18 cellular contexts compared by ENCODE assay signal in the genomic region with DNA sequence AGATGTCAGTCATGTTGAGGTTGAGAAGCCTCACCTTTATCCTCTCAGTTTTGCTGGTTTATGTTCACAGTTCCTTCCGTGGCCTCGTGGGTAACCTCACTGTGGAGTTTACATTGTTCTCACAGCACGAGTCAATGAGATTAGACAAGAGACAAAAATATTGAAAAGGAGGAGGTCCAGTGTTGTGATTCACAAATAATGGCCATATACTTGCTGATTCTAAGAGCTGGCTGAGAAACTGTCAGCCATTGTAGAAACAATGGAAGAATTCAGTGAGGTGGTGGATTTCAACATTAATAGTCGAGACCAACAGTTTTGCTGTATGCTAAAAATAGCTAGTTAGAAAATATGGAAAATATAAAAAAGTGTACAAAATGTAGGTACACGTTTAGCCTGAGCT.
"Had no signal": no experiment of that assay in that cellular context is flagged by ENCODE, and none has a peak within 500 bp of the region (broad histone marks: within the 10 kb centered on the region; RNA-seq: fewer than 3 reads in every experiment).

No MANE protein-coding gene starts in this region.

- H3K79me2 ChIP-seq: parathyroid adenoma had no signal

- H3K36me3 ChIP-seq: cardiac muscle cell, gastroesophageal sphincter, stomach, tibial nerve had no signal

- H3K9me3 Mint-ChIP-seq: activated CD4-positive, alpha-beta memory T cell treated with anti-CD3 and anti-CD28 coated beads, Interleukin-2, amount 10 ng/mL, durations not matched to agents 7 days and 5 days; activated naive CD8-positive, alpha-beta T cell treated with anti-CD3 and anti-CD28 coated beads, Interleukin-2, amount 10 ng/mL, durations not matched to agents 7 days and 5 days; effector memory CD8-positive, alpha-beta T cell; natural killer cell treated with Interleukin-12 subunit alpha and Interleukin-12 subunit beta and Interleukin-15 and Interleukin-18, amount 100 ng/mL, for 72 hours had no signal

- H3K36me3 Mint-ChIP-seq: activated naive CD8-positive, alpha-beta T cell treated with anti-CD3 and anti-CD28 coated beads, Interleukin-2, amount 10 ng/mL, durations not matched to agents 7 days and 5 days; natural killer cell treated with Interleukin-12 subunit alpha and Interleukin-12 subunit beta and Interleukin-15 and Interleukin-18, amount 100 ng/mL, for 72 hours had no signal

- H3K27me3 ChIP-seq: cardiac muscle cell, tibial nerve had no signal

- H3K27ac ChIP-seq: cardiac muscle cell, coronary artery, gastroesophageal sphincter, parathyroid adenoma, stomach, tibial nerve had no signal

- H3K4me1 ChIP-seq: gastroesophageal sphincter, parathyroid adenoma, stomach, tibial nerve had no signal

- H3K9me3 ChIP-seq: mucosa of descending colon, stomach, tibial nerve had no signal

- H3K27ac Mint-ChIP-seq: activated CD4-positive, alpha-beta memory T cell treated with anti-CD3 and anti-CD28 coated beads, Interleukin-2, amount 10 ng/mL, durations not matched to agents 7 days and 5 days; activated naive CD8-positive, alpha-beta T cell treated with anti-CD3 and anti-CD28 coated beads, Interleukin-2, amount 10 ng/mL, durations not matched to agents 7 days and 5 days; activated T-cell treated with anti-CD3 and anti-CD28 coated beads, Interleukin-2, amount 50 U/mL, for 72 hours; effector memory CD8-positive, alpha-beta T cell; natural killer cell treated with Interleukin-12 subunit alpha and Interleukin-12 subunit beta and Interleukin-15 and Interleukin-18, amount 100 ng/mL, for 72 hours had no signal

- H3K4me1 Mint-ChIP-seq: activated CD4-positive, alpha-beta memory T cell treated with anti-CD3 and anti-CD28 coated beads, Interleukin-2, amount 10 ng/mL, durations not matched to agents 7 days and 5 days had no signal

- H3K4me3 ChIP-seq: cardiac muscle cell, coronary artery, gastroesophageal sphincter, lung, mucosa of descending colon, stomach, tibial nerve had no signal

- H3K9ac ChIP-seq: parathyroid adenoma had no signal

- FAIRE-seq: small intestine had no signal

- H3K4me3 Mint-ChIP-seq: activated CD4-positive, alpha-beta memory T cell treated with anti-CD3 and anti-CD28 coated beads, Interleukin-2, amount 10 ng/mL, durations not matched to agents 7 days and 5 days; activated naive CD8-positive, alpha-beta T cell treated with anti-CD3 and anti-CD28 coated beads, Interleukin-2, amount 10 ng/mL, durations not matched to agents 7 days and 5 days; activated T-cell treated with anti-CD3 and anti-CD28 coated beads, Interleukin-2, amount 50 U/mL, for 72 hours; effector memory CD8-positive, alpha-beta T cell; natural killer cell treated with Interleukin-12 subunit alpha and Interleukin-12 subunit beta and Interleukin-15 and Interleukin-18, amount 100 ng/mL, for 72 hours had no signal

- DNase-seq: activated CD4-positive, alpha-beta memory T cell treated with anti-CD3 and anti-CD28 coated beads, Interleukin-2, amount 10 ng/mL, durations not matched to agents 7 days and 5 days; activated gamma-delta T cell treated with Interleukin-2 at 50 U/mL for 16 hours; activated naive CD8-positive, alpha-beta T cell treated with anti-CD3 and anti-CD28 coated beads, Interleukin-2, amount 10 ng/mL, durations not matched to agents 7 days and 5 days; activated T-cell treated with anti-CD3 and anti-CD28 coated beads, Interleukin-2, amount 50 U/mL, for 72 hours; aorta; effector memory CD8-positive, alpha-beta T cell; mucosa of descending colon; retina; small intestine; stomach; T-helper 9 cell had no signal

- ATAC-seq: activated T-cell treated with anti-CD3 and anti-CD28 coated beads, Interleukin-2, amount 50 U/mL, for 72 hours; effector memory CD8-positive, alpha-beta T cell; gastroesophageal sphincter; mucosa of descending colon; natural killer cell treated with Interleukin-12 subunit alpha and Interleukin-12 subunit beta and Interleukin-15 and Interleukin-18, amount 100 ng/mL, for 72 hours had no signal
